Comparison of ENCODE assay signal across 23 cellular contexts in genomic region chrX:48992341-48992740, GRCh38.
"Had no signal": no experiment of that assay in that cellular context is flagged by ENCODE, and none has a peak within 500 bp of the region (broad histone marks: within the 10 kb centered on the region; RNA-seq: fewer than 3 reads in every experiment).

No MANE protein-coding gene starts in this region.

- H3K27me3 ChIP-seq: MG63 had no signal

- H3K4me3 Mint-ChIP-seq: activated CD8-positive, alpha-beta memory T cell treated with anti-CD3 and anti-CD28 coated beads, Interleukin-2, amount 10 ng/mL, durations not matched to agents 7 days and 5 days; activated naive CD4-positive, alpha-beta T cell treated with anti-CD3 and anti-CD28 coated beads, Interleukin-2, amount 50 U/mL, for 24 hours; T-cell had no signal

- H3K9me3 Mint-ChIP-seq: activated naive CD4-positive, alpha-beta T cell treated with anti-CD3 and anti-CD28 coated beads, Interleukin-2, amount 50 U/mL, for 24 hours; T-cell had no signal

- DNase-seq: activated CD4-positive, alpha-beta T cell treated with anti-CD3 and anti-CD28 coated beads for 4 hours; activated CD8-positive, alpha-beta memory T cell treated with anti-CD3 and anti-CD28 coated beads, Interleukin-2, amount 10 ng/mL, durations not matched to agents 7 days and 5 days; activated effector memory CD4-positive, alpha-beta T cell treated with Interleukin-2 at 50 U/mL for 16 hours; activated naive CD4-positive, alpha-beta T cell; central memory CD4-positive, alpha-beta T cell; MG63; MV-4-11; NCI-H1092 treated with DMSO at 0.1 percent for 48 hours; NCI-H1417 treated with DMSO at 0.1 percent for 48 hours; NCI-H1694; NCI-H2029; NCI-H526; NCI-H774; NK-92 treated with Interleukin-12 subunit alpha and Interleukin-12 subunit beta, amount 100 ng/mL, for 24 hours; OCI-M1; RPMI8226; T-cell had no signal

- H3K27ac ChIP-seq: breast epithelium, SK-N-MC had no signal

- H3K27ac Mint-ChIP-seq: activated CD8-positive, alpha-beta memory T cell treated with anti-CD3 and anti-CD28 coated beads, Interleukin-2, amount 10 ng/mL, durations not matched to agents 7 days and 5 days; activated naive CD4-positive, alpha-beta T cell treated with anti-CD3 and anti-CD28 coated beads, Interleukin-2, amount 50 U/mL, for 24 hours; T-cell had no signal

- H3K36me3 ChIP-seq: breast epithelium, MG63 had no signal

- ATAC-seq: activated CD4-positive, CD25-positive, alpha-beta regulatory T cell treated with anti-CD3 and anti-CD28 coated beads, Interleukin-2, amount 50 U/mL, for 24 hours; activated CD8-positive, alpha-beta memory T cell treated with anti-CD3 and anti-CD28 coated beads, Interleukin-2, amount 10 ng/mL, durations not matched to agents 7 days and 5 days; Panc1; Right ventricle myocardium inferior; T-cell had no signal

- H3K27me3 Mint-ChIP-seq: activated CD8-positive, alpha-beta memory T cell treated with anti-CD3 and anti-CD28 coated beads, Interleukin-2, amount 10 ng/mL, durations not matched to agents 7 days and 5 days; activated naive CD4-positive, alpha-beta T cell treated with anti-CD3 and anti-CD28 coated beads, Interleukin-2, amount 50 U/mL, for 24 hours had no signal

- H3K4me1 ChIP-seq: breast epithelium had no signal

- H3K4me3 ChIP-seq: breast epithelium, MG63, SK-N-MC had no signal

- H3K9me3 ChIP-seq: breast epithelium, MG63 had no signal
